ENCODE assay signal across 15 cellular contexts in the genomic region with DNA sequence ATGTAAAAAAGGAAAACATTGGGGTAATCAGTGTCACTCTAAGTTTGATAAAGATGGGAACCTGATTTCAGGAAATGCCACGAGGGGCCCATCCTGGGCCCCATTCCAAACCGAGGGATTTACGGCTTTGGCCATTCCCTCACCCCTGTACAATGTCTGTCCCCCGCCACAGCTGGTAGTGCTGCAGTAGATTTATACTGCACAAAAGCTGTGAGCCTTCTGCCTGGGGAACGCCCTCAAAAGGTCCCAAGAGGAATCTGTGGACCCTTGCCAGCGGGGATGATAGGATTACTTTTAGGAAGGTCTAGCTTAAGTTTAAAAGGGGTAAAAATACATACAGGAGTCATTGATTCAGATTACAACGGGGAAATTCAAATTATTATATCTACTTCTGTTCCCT.
"Had no signal": no experiment of that assay in that cellular context is flagged by ENCODE, and none has a peak within 500 bp of the region (broad histone marks: within the 10 kb centered on the region; RNA-seq: fewer than 3 reads in every experiment).

No MANE protein-coding gene starts in this region.

- DNase-seq: activated CD4-positive, alpha-beta T cell treated with anti-CD3 and anti-CD28 coated beads, Interleukin-2, amount 50 U/mL, for 1 hour; activated CD8-positive, alpha-beta memory T cell treated with anti-CD3 and anti-CD28 coated beads, Interleukin-2, amount 50 U/mL, for 4 hours; activated naive CD4-positive, alpha-beta T cell treated with anti-CD3 and anti-CD28 coated beads for 36 hours; activated T-cell treated with anti-CD3 and anti-CD28 coated beads, Interleukin-2, amount 50 U/mL, for 4 hours; body of pancreas; central memory CD4-positive, alpha-beta T cell; colonic mucosa; effector CD4-positive, alpha-beta T cell; mesenchymal stem cell; stimulated activated naive CD4-positive, alpha-beta T cell; tibial artery had no signal

- H3K9me3 ChIP-seq: body of pancreas, colonic mucosa, gastroesophageal sphincter, tibial artery had no signal

- H3K27ac ChIP-seq: body of pancreas, colonic mucosa, gastroesophageal sphincter, heart left ventricle, tibial artery had no signal

- ATAC-seq: activated CD4-positive, CD25-positive, alpha-beta regulatory T cell treated with anti-CD3 and anti-CD28 coated beads, Interleukin-2, amount 50 U/mL, for 24 hours; activated T-cell treated with anti-CD3 and anti-CD28 coated beads, Interleukin-2, amount 50 U/mL, for 4 hours; body of pancreas; gastroesophageal sphincter; heart left ventricle had no signal

- H3K4me1 ChIP-seq: body of pancreas, colonic mucosa, gastroesophageal sphincter, tibial artery had no signal

- H3K36me3 ChIP-seq: colonic mucosa, gastroesophageal sphincter, heart left ventricle, tibial artery had no signal

- H3K27ac Mint-ChIP-seq: activated naive CD4-positive, alpha-beta T cell treated with anti-CD3 and anti-CD28 coated beads for 36 hours; T-helper 1 cell treated with Interleukin-12 subunit alpha and Interleukin-12 subunit beta and Interleukin-4 antibody, amounts not matched to agents 30 μg/mL and 1 μg/mL, for 36 hours had no signal

- H3K4me3 Mint-ChIP-seq: activated naive CD4-positive, alpha-beta T cell treated with anti-CD3 and anti-CD28 coated beads for 36 hours; activated T-cell treated with anti-CD3 and anti-CD28 coated beads, Interleukin-2, amount 50 U/mL, for 4 hours; T-helper 1 cell treated with Interleukin-12 subunit alpha and Interleukin-12 subunit beta and Interleukin-4 antibody, amounts not matched to agents 30 μg/mL and 1 μg/mL, for 36 hours had no signal

- H3K4me3 ChIP-seq: body of pancreas, colonic mucosa, gastroesophageal sphincter, heart left ventricle, tibial artery had no signal

- H3K27me3 ChIP-seq: body of pancreas, colonic mucosa, gastroesophageal sphincter, heart left ventricle, tibial artery had no signal
